ENCODE assay signal across 1 cellular context in genomic region chr15:85345196-85345595, GRCh38.
A peak's percentile ranks its signal among the peaks of the same experiment; 100 is the strongest.
TF ChIP-seq lines count a peak whose summit lies in the region.

No MANE protein-coding gene starts in this region.

TF ChIP-seq in HepG2, 621 proteins besides CTCF, POLR2A, EP300 and RAD21:
- TF ChIP-seq ZBTB42 (CRISPR knock-in tag; IDR thresholded peaks at IDR 0.05) (peak; percentile 88), RARA (CRISPR knock-in tag; IDR thresholded peaks at IDR 0.05) (0 out of 2 replicates have a peak, but pooled peaks have one; percentile 41), SP5 (CRISPR knock-in tag; IDR thresholded peaks at IDR 0.05; ENCODE audit: borderline replicate concordance, low read depth) (peak; percentile 5; the same call in 1 of the 2 replicates), PPARG (CRISPR knock-in tag; conservative IDR thresholded peaks at IDR 0.05) (peak; percentile 58), HNF4A (CRISPR knock-in tag; IDR thresholded peaks at IDR 0.05) (0 out of 2 replicates have a peak, but pooled peaks have one; percentile 26)
- TF ChIP-seq, protein P1, sequence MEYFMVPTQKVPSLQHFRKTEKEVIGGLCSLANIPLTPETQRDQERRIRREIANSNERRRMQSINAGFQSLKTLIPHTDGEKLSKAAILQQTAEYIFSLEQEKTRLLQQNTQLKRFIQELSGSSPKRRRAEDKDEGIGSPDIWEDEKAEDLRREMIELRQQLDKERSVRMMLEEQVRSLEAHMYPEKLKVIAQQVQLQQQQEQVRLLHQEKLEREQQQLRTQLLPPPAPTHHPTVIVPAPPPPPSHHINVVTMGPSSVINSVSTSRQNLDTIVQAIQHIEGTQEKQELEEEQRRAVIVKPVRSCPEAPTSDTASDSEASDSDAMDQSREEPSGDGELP (IDR thresholded peaks at IDR 0.05; ENCODE audit: borderline replicate concordance, low read depth) = peak; percentile 46; the same call in 1 of the 2 replicates
